In genomic region chr11:2703487-2704141, GRCh38 we compare ENCODE assay signal across 16 cellular contexts. TPM values are rescaled to one million over a fixed set of nuclear protein-coding genes. Genes with fewer than 3 reads are reported as not detected.
DNase-seq lines count a peak whose midpoint lies in the region; ATAC-seq and TF ChIP-seq lines count a peak whose summit lies in the region.
"Had no signal": no experiment of that assay in that cellular context is flagged by ENCODE, and none has a peak within 500 bp of the region (broad histone marks: within the 10 kb centered on the region; RNA-seq: fewer than 3 reads in every experiment).

No MANE protein-coding gene starts in this region.

- H3K27ac ChIP-seq in smooth muscle cell (ENCODE audit: low read depth): peak overlapping the region; percentile 59
- H3K27ac ChIP-seq: KMS-11, vagina had no signal

- no peaks in the 10 kb centered on the region for H3K9me3 ChIP-seq in smooth muscle cell (replicated peaks; ENCODE audit: low read depth)
- H3K9me3 ChIP-seq: adrenal gland, vagina had no signal

- peaks cover 19% of the 10 kb centered on the region for H3K4me1 ChIP-seq in smooth muscle cell (ENCODE audit: low read depth)

- DNase-seq in SKM-1 treated with dmso at 0.1 percent for 144 hours (lab: John Stamatoyannopoulos, UW; ENCODE audit: unreplicated experiment): peak; percentile 8
- no peak for DNase-seq in SKM-1 (lab: John Stamatoyannopoulos, UW; ENCODE audit: unreplicated experiment)
- DNase-seq in SK-N-DZ (ENCODE audit: low spot score): peak; percentile 52
- peak; percentile 20 for DNase-seq in iris pigment epithelial cell (ENCODE audit: low read depth)
- DNase-seq in smooth muscle cell (lab: John Stamatoyannopoulos, UW; ENCODE audit: unreplicated experiment): no peak
- no peak for DNase-seq in SW 1271 (lab: John Stamatoyannopoulos, UW)
- no peak for DNase-seq in GF-D8 (lab: John Stamatoyannopoulos, UW)
- DNase-seq: activated CD4-positive, alpha-beta T cell treated with anti-CD3 and anti-CD28 coated beads, Interleukin-2, amount 50 U/mL, for 48 hours; NCI-H187; nephron progenitor cell; SHP77 treated with DMSO at 0.1 percent for 48 hours; stimulated activated naive CD8-positive, alpha-beta T cell treated with anti-CD3 and anti-CD28 coated beads, Interleukin-15, Interleukin-2, amounts not matched to agents 100 U/mL and 50 U/mL, for 24 hours had no signal

- H4K20me1 ChIP-seq in smooth muscle cell (ENCODE audit: low read depth): peaks cover 10% of the 10 kb centered on the region

- TF ChIP-seq CTCF in smooth muscle cell (IDR thresholded peaks at IDR 0.05; ENCODE audit: borderline replicate concordance, insufficient read depth, poor library complexity, severe bottlenecking): no peak

- no peak overlapping the region for H3K4me3 ChIP-seq in smooth muscle cell
- H3K4me3 ChIP-seq: adrenal gland, vagina had no signal

- H3K36me3 ChIP-seq in smooth muscle cell (ENCODE audit: low read depth): no peaks in the 10 kb centered on the region
- H3K36me3 ChIP-seq: adrenal gland, vagina had no signal

- H2AFZ ChIP-seq in smooth muscle cell (ENCODE audit: low read depth): peak overlapping the region; percentile 14

- ATAC-seq in HG03378 (IDR thresholded peaks at IDR 0.05; ENCODE audit: unreplicated experiment): no peak
- ATAC-seq: stimulated activated naive CD8-positive, alpha-beta T cell treated with anti-CD3 and anti-CD28 coated beads, Interleukin-15, Interleukin-2, amounts not matched to agents 100 U/mL and 50 U/mL, for 24 hours had no signal

- no peaks in the 10 kb centered on the region for H3K27me3 ChIP-seq in smooth muscle cell (ENCODE audit: low read depth)
- H3K27me3 ChIP-seq: adrenal gland, vagina had no signal

- WGBS in smooth muscle cell (ENCODE audit: low lambda C conversion rate): 20% methylated on average over 14 of the region's 14 CpGs

- peaks cover 15% of the 10 kb centered on the region for H3F3A ChIP-seq in smooth muscle cell (ENCODE audit: low read depth)

- peaks cover 11% of the 10 kb centered on the region for H3K79me2 ChIP-seq in smooth muscle cell (ENCODE audit: low read depth)

- H3K9ac ChIP-seq in smooth muscle cell (ENCODE audit: low read depth): no peak overlapping the region
- H3K9ac ChIP-seq: KMS-11 had no signal

- H3K4me2 ChIP-seq in smooth muscle cell: peak overlapping the region; percentile 66
- H3K4me2 ChIP-seq: KMS-11 had no signal

RNA-seq across cellular contexts. Expression of gene KCNQ1OT1, which starts 3.8 kb away (rescaled TPM):
- 0.01 TPM in 2 replicates for polyA plus RNA-seq in SK-N-DZ (2014; cell fraction: cytosol; rRNA removed)
- polyA plus RNA-seq in SK-N-DZ (2014; cell fraction: nucleus; rRNA removed): 0.49 TPM in 2 replicates
- total RNA-seq in smooth muscle cell: 9.8 and 12.3 TPM in 2 replicates
- 1.6 and 4.6 TPM in 2 replicates for polyA plus RNA-seq in smooth muscle cell

Comparison
In these comparisons a context has a peak if more than half of its experiments do, and no peak if none do; other contexts are left out.
1. DNase-seq: peak in SKM-1 treated with dmso at 0.1 percent for 144 hours (single experiment), SK-N-DZ (single experiment) and iris pigment epithelial cell (single experiment); none in SKM-1 (single experiment), smooth muscle cell (single experiment), SW 1271 (0 of 2) and GF-D8 (single experiment).